Comparison of ENCODE assay signal across 8 cellular contexts in genomic region chr17:75844530-75845057, GRCh38. TPM values are rescaled to one million over a fixed set of nuclear protein-coding genes. Genes with fewer than 3 reads are reported as not detected.
DNase-seq lines count a peak whose midpoint lies in the region; ATAC-seq and TF ChIP-seq lines count a peak whose summit lies in the region.

No MANE protein-coding gene starts in this region.

- no peaks in the 10 kb centered on the region for H3K79me1 ChIP-seq in neuronal stem cell (ENCODE audit: low read depth, low read length)

- DNase-seq in dorsolateral prefrontal cortex = no peak
- no peak for DNase-seq in neuronal stem cell (ENCODE audit: low spot score)
- DNase-seq in COLO829 (ENCODE audit: low spot score) = no peak
- no peak for DNase-seq in NCI-H2107 (lab: John Stamatoyannopoulos, UW)
- no peak for DNase-seq in epidermal melanocyte (ENCODE audit: insufficient read length, low spot score)

- no peak overlapping the region for H4K91ac ChIP-seq in neuronal stem cell (ENCODE audit: low read depth, low read length, poor library complexity)

- H3K4me1 ChIP-seq in neuronal stem cell (ENCODE audit: control insufficient read depth in 2 of 2, insufficient read depth in 1 of 2, low read depth in 1 of 2, low read length in 2 of 2) = peaks cover 5 to 6% of the 10 kb centered on the region in 2 donors

- H2AK5ac ChIP-seq in neuronal stem cell (ENCODE audit: low read depth, low read length) = peak overlapping the region; percentile 16

- no peak overlapping the region for H2AFZ ChIP-seq in neuronal stem cell (ENCODE audit: low read length)

- no peak overlapping the region for H3K4me2 ChIP-seq in neuronal stem cell (ENCODE audit: insufficient read depth, low read length, poor library complexity, severe bottlenecking)

- H3K9ac ChIP-seq in neuronal stem cell (ENCODE audit: low read depth, low read length, poor library complexity) = peak overlapping the region; percentile 64

- no CpG with 5 or more reads among the region's 14 CpGs for WGBS in neuronal stem cell (ENCODE audit: extremely low coverage in 2 of 2, insufficient read length in 2 of 2, insufficient replicate concordance in 1 of 2), 2 donors

- peak overlapping the region in 24 of 59 donors; percentile 7 to 49 (median 34) for H3K4me3 ChIP-seq in dorsolateral prefrontal cortex
- H3K4me3 ChIP-seq in neuronal stem cell (ENCODE audit: low read length in 2 of 2) = no peak overlapping the region

- H3K14ac ChIP-seq in neuronal stem cell (ENCODE audit: low read length) = no peak overlapping the region

- no peak overlapping the region for H2BK15ac ChIP-seq in neuronal stem cell (ENCODE audit: low read length)

- intact Hi-C loops in dorsolateral prefrontal cortex (cut with DNase I) = loop anchor here in 1 of 2 donors (5.0 kb wide), 2 partner anchors 53 to 82 kb away; partner anchors contain the start of gene TRIM65

- H3K27me3 ChIP-seq in dorsolateral prefrontal cortex = no peaks in the 10 kb centered on the region
- H3K27me3 ChIP-seq in neuronal stem cell (ENCODE audit: control insufficient read depth in 3 of 3, insufficient read depth in 3 of 3, low read depth in 1 of 3, low read length in 3 of 3) = no peaks in the 10 kb centered on the region

- no peaks in the 10 kb centered on the region for H3K9me3 ChIP-seq in neuronal stem cell (replicated peaks in 1 of 2; ENCODE audit: control insufficient read depth in 2 of 2, insufficient read depth in 1 of 2, low read depth in 1 of 2, low read length in 2 of 2)

- no peak overlapping the region for H2BK12ac ChIP-seq in neuronal stem cell (ENCODE audit: low read length)

- no peak overlapping the region for H2BK120ac ChIP-seq in neuronal stem cell (ENCODE audit: low read depth, low read length)

- H3K27ac ChIP-seq in dorsolateral prefrontal cortex (peak overlapping the region in 54 of 59 donors; percentile 26 to 100 (median 69)), neuronal stem cell (replicated peaks; ENCODE audit: low read length) (no peak overlapping the region)

- peak overlapping the region; percentile 53 for H3K18ac ChIP-seq in neuronal stem cell (ENCODE audit: low read length)

- peak overlapping the region; percentile 53 for H2BK5ac ChIP-seq in neuronal stem cell (ENCODE audit: low read length)

- no peak overlapping the region for H3K23ac ChIP-seq in neuronal stem cell (ENCODE audit: low read depth, low read length, poor library complexity)

- TF ChIP-seq CTCF in dorsolateral prefrontal cortex (IDR thresholded peaks at IDR 0.05 in 54 of 56, conservative IDR thresholded peaks at IDR 0.05 in 2 of 56; ENCODE audit: low read depth in 1 of 56, partially characterized antibody in 56 of 56) = no peak

- no peak for TF ChIP-seq RAD21 in Ishikawa (IDR thresholded peaks at IDR 0.05; ENCODE audit: low read depth)

- ATAC-seq in GM19452 (IDR thresholded peaks at IDR 0.05; ENCODE audit: unreplicated experiment) = peak; percentile 5
- no peak for ATAC-seq in HG03135 (IDR thresholded peaks at IDR 0.05; ENCODE audit: unreplicated experiment)

- H3K36me3 ChIP-seq in neuronal stem cell (replicated peaks in 1 of 2; ENCODE audit: control insufficient read depth in 2 of 2, insufficient read depth in 2 of 2, low read length in 2 of 2) = peaks cover 28 to 38% of the 10 kb centered on the region in 2 donors

- no peak overlapping the region for H3K4ac ChIP-seq in neuronal stem cell (ENCODE audit: low read length)

- TF ChIP-seq EP300 in Ishikawa (IDR thresholded peaks at IDR 0.05; ENCODE audit: borderline replicate concordance) = peak; percentile 88

- no peak overlapping the region for H4K8ac ChIP-seq in neuronal stem cell (ENCODE audit: low read depth, low read length)

TF ChIP-seq in Ishikawa, 13 proteins besides CTCF, POLR2A, EP300 and RAD21:
- TF ChIP-seq FOXM1 (IDR thresholded peaks at IDR 0.05; ENCODE audit: borderline replicate concordance, low read depth) = peak; percentile 62; the same call in 1 of the 2 replicates
- TF ChIP-seq TCF12 (IDR thresholded peaks at IDR 0.05; ENCODE audit: low read depth) = peak; percentile 93
- TF ChIP-seq NFIC (IDR thresholded peaks at IDR 0.05) = peak; percentile 96
- TF ChIP-seq, protein P1, sequence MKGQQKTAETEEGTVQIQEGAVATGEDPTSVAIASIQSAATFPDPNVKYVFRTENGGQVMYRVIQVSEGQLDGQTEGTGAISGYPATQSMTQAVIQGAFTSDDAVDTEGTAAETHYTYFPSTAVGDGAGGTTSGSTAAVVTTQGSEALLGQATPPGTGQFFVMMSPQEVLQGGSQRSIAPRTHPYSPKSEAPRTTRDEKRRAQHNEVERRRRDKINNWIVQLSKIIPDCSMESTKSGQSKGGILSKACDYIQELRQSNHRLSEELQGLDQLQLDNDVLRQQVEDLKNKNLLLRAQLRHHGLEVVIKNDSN (IDR thresholded peaks at IDR 0.05) = no peak
- no peak for TF ChIP-seq EGR1 (IDR thresholded peaks at IDR 0.05)
- no peak for TF ChIP-seq CREB1 (IDR thresholded peaks at IDR 0.05; ENCODE audit: low read depth)
- TF ChIP-seq, protein P2, sequence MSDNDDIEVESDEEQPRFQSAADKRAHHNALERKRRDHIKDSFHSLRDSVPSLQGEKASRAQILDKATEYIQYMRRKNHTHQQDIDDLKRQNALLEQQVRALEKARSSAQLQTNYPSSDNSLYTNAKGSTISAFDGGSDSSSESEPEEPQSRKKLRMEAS (IDR thresholded peaks at IDR 0.05) = no peak; the same call in 1 of the 2 replicates
- TF ChIP-seq YY1 (IDR thresholded peaks at IDR 0.05; ENCODE audit: low read depth) = peak; percentile 68; the same call in 1 of the 2 replicates
- peak; percentile 96 for TF ChIP-seq ZBTB7A (IDR thresholded peaks at IDR 0.05; ENCODE audit: low read depth)
- no peak for TF ChIP-seq CEBPB (IDR thresholded peaks at IDR 0.05)
- TF ChIP-seq REST (IDR thresholded peaks at IDR 0.05; ENCODE audit: low read depth) = no peak
- TF ChIP-seq TAF1 (IDR thresholded peaks at IDR 0.05; ENCODE audit: low read depth) = no peak
- peak; percentile 99 for TF ChIP-seq TEAD4 (IDR thresholded peaks at IDR 0.05)

RNA-seq across cellular contexts. Expression of gene UNC13D, which starts 0.4 kb away (rescaled TPM):
- total RNA-seq in dorsolateral prefrontal cortex = 10 to 100 TPM in 85 of 120 experiments, 1 to 10 TPM in 35; 3.9 to 40.2 (median 13.0) TPM
- 1.4 TPM for polyA plus RNA-seq in neuronal stem cell (2013, experiment 1 of 2)
- polyA plus RNA-seq in neuronal stem cell (2013, experiment 2 of 2) = 0.90 TPM

RNA-seq across cellular contexts. Expression of gene WBP2, which starts 10.5 kb away (rescaled TPM):
- total RNA-seq in dorsolateral prefrontal cortex = 100 to 1,000 TPM; 311 to 523 (median 421) TPM
- 80.4 TPM for polyA plus RNA-seq in neuronal stem cell (2013, experiment 1 of 2)
- 79.8 TPM for polyA plus RNA-seq in neuronal stem cell (2013, experiment 2 of 2)

RNA-seq across cellular contexts. Expression of gene TRIM47, which starts 33.8 kb away (rescaled TPM):
- total RNA-seq in dorsolateral prefrontal cortex = 100 to 1,000 TPM in 3 of 120 experiments, 10 to 100 TPM in 117; 19.7 to 109 (median 43.9) TPM
- 1.2 TPM for polyA plus RNA-seq in neuronal stem cell (2013, experiment 1 of 2)
- 0.68 TPM for polyA plus RNA-seq in neuronal stem cell (2013, experiment 2 of 2)

RNA-seq across cellular contexts. Expression of gene TRIM65, which starts 52.2 kb away (rescaled TPM):
- 10 to 100 TPM; 11.9 to 37.4 (median 20.2) TPM for total RNA-seq in dorsolateral prefrontal cortex
- 15.8 TPM for polyA plus RNA-seq in neuronal stem cell (2013, experiment 1 of 2)
- 14.6 TPM for polyA plus RNA-seq in neuronal stem cell (2013, experiment 2 of 2)

RNA-seq across cellular contexts. Expression of gene UNK, which starts 60.0 kb away (rescaled TPM):
- total RNA-seq in dorsolateral prefrontal cortex = 10 to 100 TPM; 20.6 to 51.6 (median 29.4) TPM
- 25.1 TPM for polyA plus RNA-seq in neuronal stem cell (2013, experiment 1 of 2)
- 26.8 TPM for polyA plus RNA-seq in neuronal stem cell (2013, experiment 2 of 2)
